Comparison of ENCODE assay signal across 21 cellular contexts in the genomic region with DNA sequence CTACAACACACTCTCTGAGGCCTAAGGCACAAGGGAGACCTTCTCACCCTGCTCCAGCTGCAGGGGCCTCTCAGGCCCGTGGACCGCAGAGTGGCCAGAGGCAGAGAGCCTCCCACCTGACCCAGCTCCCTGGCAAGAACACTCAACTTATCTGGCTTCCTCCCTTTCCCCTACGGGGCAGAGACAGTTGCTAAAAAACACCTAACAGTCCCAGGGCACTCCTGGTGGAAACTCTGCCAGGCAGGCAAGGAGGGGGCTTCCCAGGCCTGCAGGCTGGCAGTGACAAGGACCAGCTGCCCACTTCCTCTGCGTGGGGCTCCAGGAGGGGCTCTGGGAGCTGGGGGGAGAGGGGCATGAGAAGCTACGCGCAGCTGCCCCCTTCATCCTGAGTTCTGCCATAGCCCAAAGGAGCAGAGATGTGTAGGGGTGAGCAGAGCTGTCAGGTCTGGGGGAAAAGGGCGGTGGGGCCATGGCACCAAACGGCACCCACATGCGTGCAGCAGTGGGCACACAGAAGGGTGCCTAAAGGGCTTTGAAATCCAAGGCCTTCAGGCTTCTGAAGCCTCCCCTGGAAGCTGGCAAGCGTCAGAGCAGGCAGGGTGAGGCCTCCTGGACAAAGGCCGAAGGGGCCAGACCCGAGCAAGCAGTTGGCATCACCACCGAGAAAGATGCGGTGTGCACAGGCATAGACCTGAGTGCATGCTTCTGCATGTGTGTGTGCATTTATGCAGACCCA. TPM values are rescaled to one million over a fixed set of nuclear protein-coding genes. Genes with fewer than 3 reads are reported as not detected.
DNase-seq lines count a peak whose midpoint lies in the region; ATAC-seq, FAIRE-seq and TF ChIP-seq lines count a peak whose summit lies in the region.
"Had no signal": no experiment of that assay in that cellular context is flagged by ENCODE, and none has a peak within 500 bp of the region (broad histone marks: within the 10 kb centered on the region; RNA-seq: fewer than 3 reads in every experiment).

No MANE protein-coding gene starts in this region.

- H4K20me1 ChIP-seq in neural progenitor cell (ENCODE audit: low read depth), result no peaks in the 10 kb centered on the region

- H3K27ac ChIP-seq in neural progenitor cell, result no peak overlapping the region
- H3K27ac ChIP-seq: ascending aorta had no signal

- H3K4me2 ChIP-seq in neural progenitor cell, result no peak overlapping the region

- peaks cover 64% of the 10 kb centered on the region for H3K4me1 Mint-ChIP-seq in activated naive CD4-positive, alpha-beta T cell treated with anti-CD3 and anti-CD28 coated beads for 36 hours (ENCODE audit: low read depth)
- H3K4me1 Mint-ChIP-seq in brain (peaks cover 64% of the 10 kb centered on the region), neural progenitor cell (peaks cover 47% of the 10 kb centered on the region), HFFc6 (ENCODE audit: low read depth) (peaks cover 9% of the 10 kb centered on the region)

- H3K4me3 Mint-ChIP-seq in activated naive CD4-positive, alpha-beta T cell treated with anti-CD3 and anti-CD28 coated beads for 36 hours, result no peak overlapping the region
- H3K4me3 Mint-ChIP-seq in brain (no peak overlapping the region), neural progenitor cell (no peak overlapping the region), HFFc6 (no peak overlapping the region)
- H3K4me3 Mint-ChIP-seq: T-helper 1 cell treated with Interleukin-12 subunit alpha and Interleukin-12 subunit beta and Interleukin-4 antibody, amounts not matched to agents 30 μg/mL and 1 μg/mL, for 36 hours had no signal

- no peaks in the 10 kb centered on the region for H3K79me2 ChIP-seq in neural progenitor cell (ENCODE audit: low read depth)

- no peak for FAIRE-seq in GM12892 (lab: Jason Lieb, UNC)
- FAIRE-seq: frontal cortex, G401.6 had no signal

- H3K4me3 ChIP-seq in H7 (ENCODE audit: insufficient read depth, low read depth, low read length) (no peak overlapping the region), neural progenitor cell (no peak overlapping the region), mucosa of descending colon (no peak overlapping the region)
- H3K4me3 ChIP-seq: ascending aorta had no signal

- H3K36me3 Mint-ChIP-seq in activated naive CD4-positive, alpha-beta T cell treated with anti-CD3 and anti-CD28 coated beads for 36 hours (ENCODE audit: low read depth), result peaks cover 45% of the 10 kb centered on the region
- H3K36me3 Mint-ChIP-seq in brain (peaks cover 12% of the 10 kb centered on the region), neural progenitor cell (peaks cover 4% of the 10 kb centered on the region), HFFc6 (ENCODE audit: low read depth) (peaks cover 5% of the 10 kb centered on the region; the same call in 1 of the 2 replicates)

- H3K36me3 ChIP-seq in H7 (replicated peaks; ENCODE audit: control insufficient read depth, insufficient read depth, low read length) (no peaks in the 10 kb centered on the region), neural progenitor cell (no peaks in the 10 kb centered on the region), mucosa of descending colon (ENCODE audit: low read depth) (no peaks in the 10 kb centered on the region)
- H3K36me3 ChIP-seq: ascending aorta had no signal

- no peak for TF ChIP-seq POLR2A in GM12892 (IDR thresholded peaks at IDR 0.05; ENCODE audit: low read depth, low read length)

- no peaks in the 10 kb centered on the region for H3K27me3 Mint-ChIP-seq in activated naive CD4-positive, alpha-beta T cell treated with anti-CD3 and anti-CD28 coated beads for 36 hours (ENCODE audit: low read depth)
- H3K27me3 Mint-ChIP-seq in brain (peaks cover 6% of the 10 kb centered on the region), neural progenitor cell (ENCODE audit: insufficient read depth, low read depth) (peaks cover 14% of the 10 kb centered on the region), HFFc6 (ENCODE audit: insufficient read depth) (peaks cover 40% of the 10 kb centered on the region)

- TF ChIP-seq CTCF in brain (conservative IDR thresholded peaks at IDR 0.05) (no peak), neural progenitor cell (IDR thresholded peaks at IDR 0.05) (no peak), mucosa of descending colon (IDR thresholded peaks at IDR 0.05) (no peak), HFFc6 (IDR thresholded peaks at IDR 0.05) (no peak)

- intact Hi-C loops in activated naive CD4-positive, alpha-beta T cell treated with anti-CD3 and anti-CD28 coated beads for 36 hours (cut with micrococcal nuclease), result no loop called here
- intact Hi-C loops in mucosa of descending colon (cut with DNase I, micrococcal nuclease), result no loop called here

- no peak overlapping the region for H3K9ac ChIP-seq in neural progenitor cell

- CTCF ChIA-PET in activated naive CD4-positive, alpha-beta T cell treated with anti-CD3 and anti-CD28 coated beads for 36 hours (lab: Charles Lee), result interaction anchor here (0.5 to 1.4 kb wide), 4 partner anchors 25 to 145 kb away, joined by 3 to 5 read pairs (median 4); no protein-coding TSS in a partner anchor

- peak overlapping the region; percentile 87 for H3K27ac Mint-ChIP-seq in activated naive CD4-positive, alpha-beta T cell treated with anti-CD3 and anti-CD28 coated beads for 36 hours
- H3K27ac Mint-ChIP-seq in brain, result peak overlapping the region in 4 of 5 experiments; percentile 38 to 79 (median 70)
- peak overlapping the region; percentile 83 for H3K27ac Mint-ChIP-seq in neural progenitor cell
- H3K27ac Mint-ChIP-seq in HFFc6, result no peak overlapping the region
- H3K27ac Mint-ChIP-seq: T-helper 1 cell treated with Interleukin-12 subunit alpha and Interleukin-12 subunit beta and Interleukin-4 antibody, amounts not matched to agents 30 μg/mL and 1 μg/mL, for 36 hours had no signal

- ATAC-seq in mucosa of descending colon, result no peak

- H3K4me1 ChIP-seq in neural progenitor cell (peaks cover 11% of the 10 kb centered on the region), mucosa of descending colon (ENCODE audit: low read depth) (no peaks in the 10 kb centered on the region)
- H3K4me1 ChIP-seq: ascending aorta, Caco-2 had no signal

- no peak for DNase-seq in activated naive CD4-positive, alpha-beta T cell treated with anti-CD3 and anti-CD28 coated beads for 36 hours
- DNase-seq in activated naive CD4-positive, alpha-beta T cell treated with anti-CD3 and anti-CD28 coated beads, Interleukin-2, amount 50 U/mL, for 16 hours, result no peak
- DNase-seq in H7 (peak; percentile 41), neural progenitor cell (ENCODE audit: low spot score) (no peak), mucosa of descending colon (no peak), GM12892 (ENCODE audit: insufficient read length) (no peak), HFFc6 (no peak)
- DNase-seq: ACHN; activated CD4-positive, alpha-beta T cell treated with anti-CD3 and anti-CD28 coated beads for 4 hours; activated T-cell treated with anti-CD3 and anti-CD28 coated beads, Interleukin-2, amount 50 U/mL, for 48 hours; cortex of kidney; Kasumi-1; NCI-H1436 treated with DMSO at 0.1 percent for 48 hours; NK-92 treated with Interleukin-12 subunit alpha and Interleukin-12 subunit beta, amount 100 ng/mL, for 24 hours; retina had no signal

- H3K27me3 ChIP-seq in H7 (ENCODE audit: control insufficient read depth, insufficient read depth, low read length) (no peaks in the 10 kb centered on the region), neural progenitor cell (no peaks in the 10 kb centered on the region)
- H3K27me3 ChIP-seq: ascending aorta had no signal

- H2AFZ ChIP-seq in neural progenitor cell (replicated peaks), result no peak overlapping the region

- H3K9me3 ChIP-seq in neural progenitor cell (ENCODE audit: low read depth) (no peaks in the 10 kb centered on the region), mucosa of descending colon (no peaks in the 10 kb centered on the region)
- H3K9me3 ChIP-seq: ascending aorta, Caco-2 had no signal

- no peaks in the 10 kb centered on the region for H3K9me3 Mint-ChIP-seq in activated naive CD4-positive, alpha-beta T cell treated with anti-CD3 and anti-CD28 coated beads for 36 hours
- H3K9me3 Mint-ChIP-seq in brain (peaks cover 0 to 7% (median 3%) of the 10 kb centered on the region in 5 experiments), neural progenitor cell (peaks cover 5% of the 10 kb centered on the region), HFFc6 (peaks cover 4% of the 10 kb centered on the region; the same call in 1 of the 2 replicates)
- H3K9me3 Mint-ChIP-seq: T-helper 1 cell treated with Interleukin-12 subunit alpha and Interleukin-12 subunit beta and Interleukin-4 antibody, amounts not matched to agents 30 μg/mL and 1 μg/mL, for 36 hours had no signal

- peaks cover 3% of the 10 kb centered on the region for H3F3A ChIP-seq in neural progenitor cell (ENCODE audit: low read depth)

RNA-seq across cellular contexts. Expression of a gene that starts 14.5 kb away (rescaled TPM):
- total RNA-seq in activated naive CD4-positive, alpha-beta T cell treated with anti-CD3 and anti-CD28 coated beads for 36 hours, result 100 to 1,000 TPM; 205 to 208 TPM
- 1.3 TPM in 2 replicates for total RNA-seq in H7 (2014; rRNA removed; shearing (Covaris generic))
- polyA plus RNA-seq in brain (ENCODE audit: insufficient read depth, low read depth, low replicate concordance), result 189 TPM
- total RNA-seq in neural progenitor cell (ENCODE audit: low replicate concordance), result 1.9 and 3.2 TPM in 2 replicates
- 10 to 100 TPM in 1 of 3 donors, 1 to 10 TPM in 2; 3.1 to 12.3 (median 7.4) TPM for total RNA-seq in mucosa of descending colon
- 0.45 TPM for polyA plus RNA-seq in GM12892 (2012; ENCODE audit: missing spikeins)
- not detected for total RNA-seq in HFFc6 (2021; fragmentation: NEBNext Ultra II Directional; extraction: Animal tissue kit (Norgen Biotek cat#: 25700))

Comparison
In these comparisons a context has a peak if more than half of its experiments do, and no peak if none do; other contexts are left out.
1. RNA of a gene that starts 14.5 kb away (total RNA-seq): 205 to 208 TPM in activated naive CD4-positive, alpha-beta T cell treated with anti-CD3 and anti-CD28 coated beads for 36 hours; 3.1 to 12.3 TPM in mucosa of descending colon, 1.9 to 3.2 TPM in neural progenitor cell, 1.3 TPM in H7 and not detected in HFFc6; every median in the first group is over 10 times any median in the second.